18 cellular contexts compared by ENCODE assay signal in the genomic region with DNA sequence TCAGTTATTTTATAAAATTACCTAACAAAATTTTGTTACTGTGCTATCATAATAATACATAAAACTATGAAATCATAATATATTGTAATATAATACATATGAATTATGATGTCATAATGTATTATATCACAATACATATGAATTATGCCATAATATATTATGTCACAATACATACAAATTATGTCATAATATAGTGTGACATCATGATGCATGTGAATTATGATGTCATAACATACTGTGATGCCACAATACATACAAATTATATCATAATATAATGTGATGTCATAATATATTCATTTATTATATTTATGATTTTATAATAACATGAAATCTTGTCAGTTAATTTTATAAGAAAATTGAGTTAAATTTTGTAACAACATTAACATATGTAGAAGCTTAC.
"Had no signal": no experiment of that assay in that cellular context is flagged by ENCODE, and none has a peak within 500 bp of the region (broad histone marks: within the 10 kb centered on the region; RNA-seq: fewer than 3 reads in every experiment).

No MANE protein-coding gene starts in this region.

- ATAC-seq: foreskin keratinocyte; heart right ventricle; left lobe of liver; natural killer cell treated with Interleukin-12 subunit alpha and Interleukin-12 subunit beta and Interleukin-15 and Interleukin-18, amount 100 ng/mL, for 72 hours; sciatic nerve; stimulated activated effector memory CD8-positive, alpha-beta T cell treated with anti-CD3 and anti-CD28 coated beads, Interleukin-12 subunit alpha, Interleukin-12 subunit beta, amount 100 ng/mL, for 72 hours had no signal

- DNase-seq: colonic mucosa; effector CD8-positive, alpha-beta T cell; endodermal cell; foreskin keratinocyte; glutamatergic neuron; heart right ventricle; hippocampal formation; immature natural killer cell; stimulated activated CD4-positive, alpha-beta T cell treated with anti-CD3 and anti-CD28 coated beads, Interleukin-2, amount 100 ng/mL, for 24 hours; stimulated activated CD4-positive, alpha-beta T cell treated with anti-CD3 and anti-CD28 coated beads, Interleukin-4, amount 100 ng/mL, for 24 hours; upper lobe of left lung had no signal

- FAIRE-seq: endothelial cell of umbilical vein, keratinocyte, urothelium cell line had no signal
